Comparison of ENCODE assay signal across 1 cellular context in genomic region chr5:62322484-62322883, GRCh38.
TF ChIP-seq lines count a peak whose summit lies in the region.

No MANE protein-coding gene starts in this region.

TF ChIP-seq in HepG2, 621 proteins besides CTCF, POLR2A, EP300 and RAD21 (continued from another document and continues in another):
- TF ChIP-seq IRF9 (CRISPR knock-in tag; IDR thresholded peaks at IDR 0.05; ENCODE audit: borderline replicate concordance) (no peak), ZNF687 (CRISPR knock-in tag; IDR thresholded peaks at IDR 0.05) (no peak), E2F2 (CRISPR knock-in tag; IDR thresholded peaks at IDR 0.05; ENCODE audit: borderline replicate concordance) (no peak), ZEB1 (IDR thresholded peaks at IDR 0.05; ENCODE audit: insufficient replicate concordance, low read depth) (no peak), MTF1 (CRISPR knock-in tag; IDR thresholded peaks at IDR 0.05) (no peak), ZSCAN29 (CRISPR knock-in tag; conservative IDR thresholded peaks at IDR 0.05) (no peak), SP5 (CRISPR knock-in tag; IDR thresholded peaks at IDR 0.05; ENCODE audit: borderline replicate concordance, low read depth) (peak; percentile 90), CBX1 (IDR thresholded peaks at IDR 0.05; ENCODE audit: low read depth) (no peak), BRD4 (CRISPR knock-in tag; IDR thresholded peaks at IDR 0.05) (no peak), NFAT5 (CRISPR knock-in tag; IDR thresholded peaks at IDR 0.05) (no peak), MXD3 (CRISPR knock-in tag; IDR thresholded peaks at IDR 0.05) (no peak), FOXO4 (CRISPR knock-in tag; conservative IDR thresholded peaks at IDR 0.05) (no peak), GATAD2A (CRISPR knock-in tag; IDR thresholded peaks at IDR 0.05) (peak; percentile 64), KLF12 (CRISPR knock-in tag; IDR thresholded peaks at IDR 0.05; ENCODE audit: borderline replicate concordance) (no peak), THRA (CRISPR knock-in tag; IDR thresholded peaks at IDR 0.05; ENCODE audit: borderline replicate concordance) (no peak), TCF12 (IDR thresholded peaks at IDR 0.05) (no peak), TCF12 (CRISPR knock-in tag; IDR thresholded peaks at IDR 0.05) (no peak), ARNTL (CRISPR knock-in tag; IDR thresholded peaks at IDR 0.05) (no peak), POLR2AphosphoS5 (IDR thresholded peaks at IDR 0.05; ENCODE audit: low read depth, low read length) (no peak), ZNF432 (CRISPR knock-in tag; IDR thresholded peaks at IDR 0.05; ENCODE audit: borderline replicate concordance) (no peak), NAIF1 (CRISPR knock-in tag; IDR thresholded peaks at IDR 0.05; ENCODE audit: borderline replicate concordance) (no peak), ZBTB10 (CRISPR knock-in tag; IDR thresholded peaks at IDR 0.05; ENCODE audit: borderline replicate concordance) (no peak), HCFC1 (IDR thresholded peaks at IDR 0.05; ENCODE audit: low read depth, low read length) (no peak), STAT6 (CRISPR knock-in tag; IDR thresholded peaks at IDR 0.05; ENCODE audit: borderline replicate concordance) (no peak), ZNF879 (CRISPR knock-in tag; IDR thresholded peaks at IDR 0.05) (no peak), ARID4A (CRISPR knock-in tag; IDR thresholded peaks at IDR 0.05; ENCODE audit: borderline replicate concordance) (no peak)
